In the genomic region with DNA sequence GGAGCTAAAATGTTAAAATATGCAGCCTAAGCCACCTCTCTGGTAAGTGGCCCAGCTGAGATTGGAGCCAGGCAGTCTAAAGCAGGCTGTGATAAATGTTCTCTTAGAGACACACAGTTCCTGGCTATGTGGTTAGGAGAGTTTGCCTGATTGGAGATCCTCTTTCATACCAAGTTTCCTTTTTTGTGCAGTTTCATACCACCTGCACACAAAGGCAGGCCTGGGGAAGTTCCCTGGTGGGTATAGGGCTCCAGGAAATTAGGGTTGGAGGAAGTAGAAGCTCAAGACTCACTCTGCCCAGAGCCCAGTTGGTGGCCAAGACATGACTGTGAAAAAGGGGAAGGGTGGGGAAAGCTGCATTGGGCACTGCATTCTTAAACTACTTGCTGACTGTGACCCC, we compare ENCODE assay signal across 8 cellular contexts. TPM values are rescaled to one million over a fixed set of nuclear protein-coding genes. Genes with fewer than 3 reads are reported as not detected.
A peak's percentile ranks its signal among the peaks of the same experiment; 100 is the strongest.
DNase-seq lines count a peak whose midpoint lies in the region; ATAC-seq, FAIRE-seq and TF ChIP-seq lines count a peak whose summit lies in the region.

No MANE protein-coding gene starts in this region.

- H3K4me2 ChIP-seq in GM12878 (ENCODE audit: control insufficient read depth, insufficient read depth) = no peak overlapping the region

- POLR2A ChIA-PET in GM12878 (lab: Charles Lee) = interaction anchor here (0.9 to 1.2 kb wide), 2 partner anchors 9 to 15 kb away, joined by 4 to 5 read pairs; no protein-coding TSS in a partner anchor

- no peak for TF ChIP-seq EP300 in GM12878 (IDR thresholded peaks at IDR 0.05; ENCODE audit: borderline replicate concordance in 1 of 2, control insufficient read depth in 1 of 2, low read depth in 2 of 2, low read length in 2 of 2)

- H3K4me1 Mint-ChIP-seq in stimulated activated naive CD8-positive, alpha-beta T cell treated with anti-CD3 and anti-CD28 coated beads, Interleukin-15, amount 100 ng/mL, for 72 hours = peaks cover 20% of the 10 kb centered on the region

- peaks cover 21% of the 10 kb centered on the region for H3K4me1 ChIP-seq in GM12878 (ENCODE audit: control insufficient read depth, insufficient read depth, low read length)

- H3K79me2 ChIP-seq in GM12878 (ENCODE audit: control insufficient read depth, insufficient read depth, low read length) = no peaks in the 10 kb centered on the region; the same call in 1 of the 2 replicates

- BruUV-seq in GM12878 (replicated peaks; lab: Mats Ljungman, UMichigan) = no TSS peak

- no peak overlapping the region for H3K9ac ChIP-seq in GM12878 (ENCODE audit: control insufficient read depth, insufficient read depth, low read length)

- TF ChIP-seq RAD21 in GM12878 (IDR thresholded peaks at IDR 0.05; ENCODE audit: insufficient read depth, low read depth, low read length) = no peak

- RAD21 ChIA-PET in GM12878 (lab: Charles Lee; ENCODE audit: unreplicated experiment) = interaction anchor here (0.9 to 1.1 kb wide), 2 partner anchors 9 to 28 kb away, joined by 3 to 4 read pairs; no protein-coding TSS in a partner anchor

- no peak overlapping the region for H3K27ac Mint-ChIP-seq in stimulated activated naive CD8-positive, alpha-beta T cell treated with anti-CD3 and anti-CD28 coated beads, Interleukin-15, amount 100 ng/mL, for 72 hours

- no peaks in the 10 kb centered on the region for H3K9me3 ChIP-seq in GM12878 (replicated peaks; ENCODE audit: control insufficient read depth, insufficient read depth, low read length)

- intact Hi-C loops in GM12878 (cut with micrococcal nuclease; ENCODE audit: unreplicated experiment) = no loop called here

- H2AFZ ChIP-seq in GM12878 (ENCODE audit: control insufficient read depth, low read depth, low read length) = no peak overlapping the region

- peaks cover 0 to 16% of the 10 kb centered on the region in 2 experiments; a peak in 2 of 4 replicates for H3K36me3 ChIP-seq in GM12878 (ENCODE audit: control insufficient read depth in 2 of 2, insufficient read depth in 2 of 2, low read length in 1 of 2)

- no peaks in the 10 kb centered on the region for H4K20me1 ChIP-seq in GM12878 (ENCODE audit: control insufficient read depth, insufficient read depth)

- SMC1A ChIA-PET in GM12878 (lab: Charles Lee; ENCODE audit: uncharacterized antibody, unreplicated experiment) = interaction anchor here (0.8 to 4.4 kb wide), 6 partner anchors 9 to 51 kb away, joined by 3 to 21 read pairs (median 4); no protein-coding TSS in a partner anchor

- CTCF ChIA-PET in GM12878 (lab: Yijun Ruan, JAX) = interaction anchor here (4.8 kb wide), 1 partner anchor 52 kb away, joined by 21 read pairs; no protein-coding TSS in a partner anchor

- in situ Hi-C loops in GM12878 (cut with MboI) = no loop called here

- H3K27me3 ChIP-seq in GM12878 (replicated peaks in 1 of 2; ENCODE audit: control insufficient read depth in 2 of 2, insufficient read depth in 2 of 2, low read length in 1 of 2) = no peaks in the 10 kb centered on the region

- no peaks in the 10 kb centered on the region for H3K27me3 Mint-ChIP-seq in stimulated activated naive CD8-positive, alpha-beta T cell treated with anti-CD3 and anti-CD28 coated beads, Interleukin-15, amount 100 ng/mL, for 72 hours

- no peak overlapping the region for H3K4me3 Mint-ChIP-seq in stimulated activated naive CD8-positive, alpha-beta T cell treated with anti-CD3 and anti-CD28 coated beads, Interleukin-15, amount 100 ng/mL, for 72 hours

- peak overlapping the region; percentile 38 for H3K27ac ChIP-seq in GM12878 (ENCODE audit: control insufficient read depth, insufficient read depth)

- no peak for TF ChIP-seq CTCF in GM12878 (IDR thresholded peaks at IDR 0.05 in 2 of 3, conservative IDR thresholded peaks at IDR 0.05 in 1 of 3; ENCODE audit: control insufficient read depth in 2 of 3, extremely low read depth in 1 of 3, insufficient read depth in 1 of 3, low read depth in 3 of 3, low read length in 3 of 3)

- no peak for TF ChIP-seq POLR2A in GM12878 (IDR thresholded peaks at IDR 0.05; ENCODE audit: low read depth, low read length)

- ATAC-seq in stimulated activated naive CD8-positive, alpha-beta T cell treated with anti-CD3 and anti-CD28 coated beads, Interleukin-15, amount 100 ng/mL, for 72 hours = peak; percentile 46
- no peak for ATAC-seq in stimulated activated naive CD8-positive, alpha-beta T cell treated with anti-CD3 and anti-CD28 coated beads, Interleukin-15, Interleukin-2, amounts not matched to agents 100 U/mL and 50 U/mL, for 24 hours
- ATAC-seq in HG03457 (IDR thresholded peaks at IDR 0.05; ENCODE audit: unreplicated experiment) (peak; percentile 93), GM12878 (peak; percentile 81)

- no peak for FAIRE-seq in GM12878 (lab: Jason Lieb, UNC)

- DNase-seq in stimulated activated naive CD8-positive, alpha-beta T cell treated with anti-CD3 and anti-CD28 coated beads, Interleukin-15, amount 100 ng/mL, for 72 hours = no peak
- no peak for DNase-seq in stimulated activated naive CD8-positive, alpha-beta T cell treated with anti-CD3 and anti-CD28 coated beads, Interleukin-15, Interleukin-2, amounts not matched to agents 100 U/mL and 50 U/mL, for 24 hours
- DNase-seq in GM12878 (ENCODE audit: low read depth, low spot score) (no peak), NCI-H146 treated with DMSO at 0.1 percent for 48 hours (lab: John Stamatoyannopoulos, UW; ENCODE audit: unreplicated experiment) (no peak), RKO (ENCODE audit: low spot score) (no peak), dedifferentiated amniotic fluid mesenchymal stem cell (ENCODE audit: extremely low spot score) (no peak)
- no peak for DNase-seq in stimulated activated CD4-positive, alpha-beta T cell treated with anti-CD3 and anti-CD28 coated beads, Interleukin-2, amount 100 ng/mL, for 24 hours

- H3K4me3 ChIP-seq in GM12878 = no peak overlapping the region

- no peaks in the 10 kb centered on the region for H3K9me3 Mint-ChIP-seq in stimulated activated naive CD8-positive, alpha-beta T cell treated with anti-CD3 and anti-CD28 coated beads, Interleukin-15, amount 100 ng/mL, for 72 hours

TF ChIP-seq in GM12878, 131 proteins besides CTCF, POLR2A, EP300 and RAD21 (continues in another document):
- TF ChIP-seq IKZF1 (conservative IDR thresholded peaks at IDR 0.05) (0 out of 2 replicates have a peak, but pooled peaks have one; percentile 20), RUNX3 (IDR thresholded peaks at IDR 0.05; ENCODE audit: low read length) (peak; percentile 49), ETV6 (conservative IDR thresholded peaks at IDR 0.05 in 1 of 2, IDR thresholded peaks at IDR 0.05 in 1 of 2; ENCODE audit: borderline replicate concordance in 1 of 2, low read depth in 1 of 2) (peak in 1 of 2 experiments; percentile 30; a peak in 1 of 4 replicates), TCF7 (IDR thresholded peaks at IDR 0.05; ENCODE audit: borderline replicate concordance) (no peak), SPI1 (IDR thresholded peaks at IDR 0.05; ENCODE audit: borderline replicate concordance, insufficient read depth, low read depth, low read length) (peak; percentile 26; the same call in 1 of the 2 replicates)

RNA-seq across cellular contexts. Expression of gene CYBB, which starts 16.9 kb away (rescaled TPM):
- 65.7 and 67.4 TPM in 2 replicates for total RNA-seq in GM12878 (2013; cell fraction: nucleolus; rRNA removed)
- 30.0 and 33.1 TPM in 2 replicates for total RNA-seq in GM12878 (2014; rRNA removed)
- 39.9 and 41.1 TPM in 2 replicates for total RNA-seq in GM12878 (2014; rRNA removed; fragmentation: Illumina TruSeq; extraction: Trizol)
- 30.2 and 32.4 TPM in 2 replicates for total RNA-seq in GM12878 (2021)
- 25.8 TPM for polyA plus RNA-seq in GM12878 (2011; ENCODE audit: low read depth)
- 73.9 and 95.7 TPM in 2 replicates for polyA plus RNA-seq in GM12878 (2011; rRNA removed)
- 33.4 and 34.5 TPM in 2 replicates for polyA plus RNA-seq in GM12878 (2011; cell fraction: cytosol; rRNA removed)
- 64.2 and 77.9 TPM in 2 replicates for polyA plus RNA-seq in GM12878 (2011; cell fraction: nucleus; rRNA removed)
- 30.6 and 32.9 TPM in 2 replicates for polyA plus RNA-seq in GM12878 (2012)
- polyA plus RNA-seq in GM12878 (2014; fragmentation: Illumina TruSeq; extraction: Trizol) = 34.4 and 41.9 TPM in 2 replicates
- 10 to 100 TPM; 12.0 to 12.3 TPM for polyA plus RNA-seq in GM12878 (2014; fragmentation: Nextera tagmentation; extraction: Ambion mirVana)
- polyA plus RNA-seq in GM12878 (2014; rRNA removed) = 18.6 and 19.7 TPM in 2 replicates
- polyA plus RNA-seq in GM12878 (2016; fragmentation: Nextera tagmentation; extraction: Ambion mirVana) = 1 to 10 TPM; 6.2 to 6.5 TPM
- polyA minus RNA-seq in GM12878 (2011; rRNA and poly(A)+ RNA removed) = 93.5 and 121 TPM in 2 replicates
- polyA minus RNA-seq in GM12878 (2011; cell fraction: cytosol; rRNA and poly(A)+ RNA removed) = 30.1 and 41.7 TPM in 2 replicates
- 28.0 and 33.8 TPM in 2 replicates for polyA minus RNA-seq in GM12878 (2011; cell fraction: nucleus; rRNA and poly(A)+ RNA removed)

RNA-seq across cellular contexts. Expression of gene DYNLT3, which starts 50.6 kb away (rescaled TPM):
- 5.9 and 6.2 TPM in 2 replicates for total RNA-seq in GM12878 (2013; cell fraction: nucleolus; rRNA removed)
- total RNA-seq in GM12878 (2014; rRNA removed) (9.7 and 12.9 TPM in 2 replicates), GM12878 (2014; rRNA removed; fragmentation: Illumina TruSeq; extraction: Trizol) (11.9 and 12.7 TPM in 2 replicates), GM12878 (2021) (8.0 and 8.3 TPM in 2 replicates)
- 3.4 TPM for polyA plus RNA-seq in GM12878 (2011; ENCODE audit: low read depth)
- polyA plus RNA-seq in GM12878 (2011; rRNA removed) (15.6 and 24.8 TPM in 2 replicates), GM12878 (2014; fragmentation: Illumina TruSeq; extraction: Trizol) (11.7 and 16.8 TPM in 2 replicates), GM12878 (2014; fragmentation: Nextera tagmentation; extraction: Ambion mirVana) (10 to 100 TPM; 14.9 to 19.2 TPM), GM12878 (2014; rRNA removed) (8.0 and 10.0 TPM in 2 replicates), GM12878 (2016; fragmentation: Nextera tagmentation; extraction: Ambion mirVana) (10 to 100 TPM; 13.7 to 13.8 TPM)
- 4.5 and 7.4 TPM in 2 replicates for polyA plus RNA-seq in GM12878 (2011; cell fraction: cytosol; rRNA removed)
- 3.6 and 5.1 TPM in 2 replicates for polyA plus RNA-seq in GM12878 (2011; cell fraction: nucleus; rRNA removed)
- 7.4 and 8.8 TPM in 2 replicates for polyA plus RNA-seq in GM12878 (2012)
- polyA minus RNA-seq in GM12878 (2011; rRNA and poly(A)+ RNA removed) = 3.5 and 7.0 TPM in 2 replicates
- 2.7 and 4.3 TPM in 2 replicates for polyA minus RNA-seq in GM12878 (2011; cell fraction: cytosol; rRNA and poly(A)+ RNA removed)
- polyA minus RNA-seq in GM12878 (2011; cell fraction: nucleus; rRNA and poly(A)+ RNA removed) = 3.3 and 3.5 TPM in 2 replicates
